Comparison of ENCODE assay signal across 12 cellular contexts in the genomic region with DNA sequence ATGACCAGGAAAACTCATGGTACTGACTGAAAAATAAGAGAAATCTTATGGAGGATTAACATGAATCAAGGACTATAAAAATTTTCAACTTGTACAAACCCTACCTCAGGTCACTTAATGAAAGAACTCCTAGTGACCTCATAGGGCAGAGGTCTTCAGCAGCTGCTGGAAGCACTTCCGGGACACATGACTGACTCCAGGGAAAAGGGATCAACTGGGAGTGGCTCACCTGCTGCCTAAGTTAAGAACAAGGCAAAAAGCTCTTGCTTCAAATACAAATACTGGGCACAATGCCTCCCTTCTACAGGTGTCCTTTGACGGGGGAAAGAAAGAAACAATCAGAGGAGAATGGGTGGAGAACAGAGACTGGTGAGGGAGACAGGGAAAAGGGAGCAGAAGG. TPM values are rescaled to one million over a fixed set of nuclear protein-coding genes. Genes with fewer than 3 reads are reported as not detected.
A peak's percentile ranks its signal among the peaks of the same experiment; 100 is the strongest.
DNase-seq lines count a peak whose midpoint lies in the region; ATAC-seq, FAIRE-seq and TF ChIP-seq lines count a peak whose summit lies in the region.
"Had no signal": no experiment of that assay in that cellular context is flagged by ENCODE, and none has a peak within 500 bp of the region (broad histone marks: within the 10 kb centered on the region; RNA-seq: fewer than 3 reads in every experiment).

No MANE protein-coding gene starts in this region.

- peaks cover 11% of the 10 kb centered on the region for H3K4me1 ChIP-seq in A673 (ENCODE audit: insufficient read depth, low read length, poor library complexity, severe bottlenecking)
- H3K4me1 ChIP-seq in Caco-2, result peaks cover 48% of the 10 kb centered on the region
- peaks cover 0 to 6% (median 0%) of the 10 kb centered on the region in 4 donors for H3K4me1 ChIP-seq in right lobe of liver

- no peaks in the 10 kb centered on the region for H3K27me3 ChIP-seq in A673 (replicated peaks; ENCODE audit: insufficient read depth, low read depth, low read length, poor library complexity)
- H3K27me3 ChIP-seq in Caco-2 (replicated peaks; ENCODE audit: control insufficient read depth, insufficient read depth, low read length), result no peaks in the 10 kb centered on the region
- no peaks in the 10 kb centered on the region for H3K27me3 ChIP-seq in right lobe of liver

- H3K9me3 ChIP-seq in A673 (ENCODE audit: low read depth, low read length, poor library complexity, severe bottlenecking) (no peaks in the 10 kb centered on the region), Caco-2 (no peaks in the 10 kb centered on the region), right lobe of liver (no peaks in the 10 kb centered on the region)

- CTCF ChIA-PET in A673 (lab: Charles Lee) (no interaction called here), Caco-2 (lab: Charles Lee) (no interaction called here)

- H3K27ac ChIP-seq in A673 (ENCODE audit: low read depth, low read length, poor library complexity, severe bottlenecking) (peak overlapping the region; percentile 40), right lobe of liver (no peak overlapping the region)
- H3K27ac ChIP-seq: VCaP had no signal

- ATAC-seq in right lobe of liver, result peak; percentile 42 to 85 (median 57)
- ATAC-seq in stimulated activated memory B cell treated with anti-CD40 and anti-IgM and Interleukin-4, amounts not matched to agents 10 μg/mL and 1 μg/mL and 100 μg/mL, for 72 hours, result no peak
- ATAC-seq: stimulated activated naive CD8-positive, alpha-beta T cell treated with anti-CD3 and anti-CD28 coated beads, Interleukin-15, amount 100 ng/mL, for 72 hours had no signal

- TF ChIP-seq CTCF in A673 (conservative IDR thresholded peaks at IDR 0.05; ENCODE audit: low read depth, low read length) (no peak), Caco-2 (IDR thresholded peaks at IDR 0.05; ENCODE audit: insufficient read depth in 1 of 2, low read depth in 1 of 2, low read length in 1 of 2, severe bottlenecking in 1 of 2, unreplicated experiment in 1 of 2) (no peak), right lobe of liver (IDR thresholded peaks at IDR 0.05) (no peak)

- peaks cover 17% of the 10 kb centered on the region for H3K4me1 Mint-ChIP-seq in Caco-2 (ENCODE audit: low read depth, unreplicated experiment)
- peaks cover 9% of the 10 kb centered on the region for H3K4me1 Mint-ChIP-seq in stimulated activated memory B cell treated with anti-CD40 and anti-IgM and Interleukin-4, amounts not matched to agents 10 μg/mL and 1 μg/mL and 100 μg/mL, for 72 hours

- no peaks in the 10 kb centered on the region for H3K27me3 Mint-ChIP-seq in Caco-2 (ENCODE audit: insufficient read depth, unreplicated experiment)
- no peaks in the 10 kb centered on the region for H3K27me3 Mint-ChIP-seq in stimulated activated memory B cell treated with anti-CD40 and anti-IgM and Interleukin-4, amounts not matched to agents 10 μg/mL and 1 μg/mL and 100 μg/mL, for 72 hours
- H3K27me3 Mint-ChIP-seq: IgD-negative memory B cell; stimulated activated naive CD8-positive, alpha-beta T cell treated with anti-CD3 and anti-CD28 coated beads, Interleukin-15, amount 100 ng/mL, for 72 hours had no signal

- POLR2A ChIA-PET in A673 (lab: Charles Lee; ENCODE audit: low non-redundant PET), result no interaction called here
- POLR2A ChIA-PET in Caco-2 (lab: Charles Lee), result no interaction called here

- H3K27ac Mint-ChIP-seq in Caco-2 (ENCODE audit: unreplicated experiment), result peak overlapping the region; percentile 46
- H3K27ac Mint-ChIP-seq in stimulated activated memory B cell treated with anti-CD40 and anti-IgM and Interleukin-4, amounts not matched to agents 10 μg/mL and 1 μg/mL and 100 μg/mL, for 72 hours, result no peak overlapping the region
- H3K27ac Mint-ChIP-seq: IgD-negative memory B cell had no signal

- FAIRE-seq in urothelium cell line (lab: Jason Lieb, UNC), result no peak
- FAIRE-seq: GM19239 had no signal

- no peak overlapping the region for H3K4me3 Mint-ChIP-seq in Caco-2 (ENCODE audit: unreplicated experiment)
- H3K4me3 Mint-ChIP-seq in stimulated activated memory B cell treated with anti-CD40 and anti-IgM and Interleukin-4, amounts not matched to agents 10 μg/mL and 1 μg/mL and 100 μg/mL, for 72 hours, result no peak overlapping the region
- H3K4me3 Mint-ChIP-seq: IgD-negative memory B cell; stimulated activated naive CD8-positive, alpha-beta T cell treated with anti-CD3 and anti-CD28 coated beads, Interleukin-15, amount 100 ng/mL, for 72 hours had no signal

- 48% methylated on average over 2 of the region's 2 CpGs for WGBS in right lobe of liver (ENCODE audit: insufficient coverage, low coverage, low lambda C conversion rate, missing lambda C conversion rate)

- no peak for DNase-seq in A673 (ENCODE audit: low spot score)
- DNase-seq in Caco-2, result no peak
- peak; percentile 72 for DNase-seq in NCI-H82 (lab: John Stamatoyannopoulos, UW)
- no peak for DNase-seq in right lobe of liver
- no peak for DNase-seq in hypothalamus (lab: John Stamatoyannopoulos, UW)
- DNase-seq in urothelium cell line (ENCODE audit: low spot score), result no peak
- no peak for DNase-seq in mesenteric fat pad (ENCODE audit: low spot score)
- DNase-seq: stimulated activated naive CD8-positive, alpha-beta T cell treated with anti-CD3 and anti-CD28 coated beads, Interleukin-15, amount 100 ng/mL, for 72 hours had no signal

- peaks cover 52% of the 10 kb centered on the region for H3K36me3 Mint-ChIP-seq in Caco-2 (ENCODE audit: insufficient read depth, unreplicated experiment)
- peaks cover 5% of the 10 kb centered on the region for H3K36me3 Mint-ChIP-seq in stimulated activated memory B cell treated with anti-CD40 and anti-IgM and Interleukin-4, amounts not matched to agents 10 μg/mL and 1 μg/mL and 100 μg/mL, for 72 hours

- no peak for TF ChIP-seq POLR2A in right lobe of liver (IDR thresholded peaks at IDR 0.05)

- no TSS peak for BruUV-seq in A673 (replicated peaks; lab: Mats Ljungman, UMichigan)
- no TSS peak for BruUV-seq in Caco-2 (replicated peaks; lab: Mats Ljungman, UMichigan)

- intact Hi-C loops in A673 (cut with micrococcal nuclease; ENCODE audit: unreplicated experiment) (no loop called here), Caco-2 (cut with micrococcal nuclease; ENCODE audit: unreplicated experiment) (no loop called here), right lobe of liver (cut with DNase I) (no loop called here)

- H3K4me3 ChIP-seq in A673 (ENCODE audit: low read depth, low read length, poor library complexity, severe bottlenecking), result no peak overlapping the region
- H3K4me3 ChIP-seq in Caco-2 (ENCODE audit: low read depth, low read length), result no peak overlapping the region
- no peak overlapping the region for H3K4me3 ChIP-seq in right lobe of liver

- no peaks in the 10 kb centered on the region for H3K9me3 Mint-ChIP-seq in Caco-2 (ENCODE audit: unreplicated experiment)
- H3K9me3 Mint-ChIP-seq in stimulated activated memory B cell treated with anti-CD40 and anti-IgM and Interleukin-4, amounts not matched to agents 10 μg/mL and 1 μg/mL and 100 μg/mL, for 72 hours, result no peaks in the 10 kb centered on the region
- H3K9me3 Mint-ChIP-seq: IgD-negative memory B cell had no signal

- H3K36me3 ChIP-seq in A673 (ENCODE audit: insufficient read depth, low read length, poor library complexity, severe bottlenecking) (no peaks in the 10 kb centered on the region), Caco-2 (ENCODE audit: control insufficient read depth, insufficient read depth, low read length) (no peaks in the 10 kb centered on the region), right lobe of liver (no peaks in the 10 kb centered on the region)

RNA-seq across cellular contexts. Expression of a gene that starts 18.6 kb away (rescaled TPM):
- total RNA-seq in A673 (2021), result 4.2 and 4.5 TPM in 2 replicates
- 219 and 260 TPM in 2 replicates for total RNA-seq in Caco-2 (2022)
- total RNA-seq in right lobe of liver, result 10 to 100 TPM; 16.5 to 24.3 (median 18.1) TPM
- 127 TPM for total RNA-seq in mesenteric fat pad
